8 cellular contexts compared by ENCODE assay signal in genomic region chr6:166343157-166343502, GRCh38. TPM values are rescaled to one million over a fixed set of nuclear protein-coding genes. Genes with fewer than 3 reads are reported as not detected.
DNase-seq lines count a peak whose midpoint lies in the region; ATAC-seq, FAIRE-seq and TF ChIP-seq lines count a peak whose summit lies in the region.

No MANE protein-coding gene starts in this region.

- peak overlapping the region; percentile 89 for H3K4me3 Mint-ChIP-seq in activated naive CD8-positive, alpha-beta T cell treated with anti-CD3 and anti-CD28 coated beads, Interleukin-2, amount 10 ng/mL, durations not matched to agents 7 days and 5 days
- peak overlapping the region; percentile 93 for H3K4me3 Mint-ChIP-seq in type B pancreatic cell

- no peak for FAIRE-seq in HepG2 (lab: Jason Lieb, UNC)

- intact Hi-C loops in HepG2 (cut with micrococcal nuclease; ENCODE audit: unreplicated experiment) = no loop called here

- H3K9ac ChIP-seq in BLaER1 treated with 17β-estradiol and CSF1 and Interleukin-3, amounts not matched to agents 10 nM and 100 nM = peak overlapping the region; percentile 87 to 99 (median 96)
- peak overlapping the region; percentile 98 for H3K9ac ChIP-seq in HepG2 (ENCODE audit: insufficient read depth, low read depth, low read length)

- H3K9me3 Mint-ChIP-seq in activated naive CD8-positive, alpha-beta T cell treated with anti-CD3 and anti-CD28 coated beads, Interleukin-2, amount 10 ng/mL, durations not matched to agents 7 days and 5 days = peaks cover 3% of the 10 kb centered on the region
- H3K9me3 Mint-ChIP-seq in type B pancreatic cell = peaks cover 2% of the 10 kb centered on the region

- TF ChIP-seq CTCF in HepG2 (CRISPR knock-in tag; IDR thresholded peaks at IDR 0.05) (no peak), type B pancreatic cell (conservative IDR thresholded peaks at IDR 0.05) (no peak)

- H3K27me3 Mint-ChIP-seq in activated naive CD8-positive, alpha-beta T cell treated with anti-CD3 and anti-CD28 coated beads, Interleukin-2, amount 10 ng/mL, durations not matched to agents 7 days and 5 days = peaks cover 24% of the 10 kb centered on the region
- H3K27me3 Mint-ChIP-seq in type B pancreatic cell = no peaks in the 10 kb centered on the region

- ATAC-seq in GM19438 (IDR thresholded peaks at IDR 0.05; ENCODE audit: low read depth, unreplicated experiment) (peak; percentile 26), HG03521 (IDR thresholded peaks at IDR 0.05; ENCODE audit: unreplicated experiment) (peak; percentile 9), HepG2 (peak; percentile 12)
- ATAC-seq in activated naive CD8-positive, alpha-beta T cell treated with anti-CD3 and anti-CD28 coated beads, Interleukin-2, amount 10 ng/mL, durations not matched to agents 7 days and 5 days (ENCODE audit: low read depth) = no peak

- POLR2A ChIA-PET in activated naive CD8-positive, alpha-beta T cell treated with anti-CD3 and anti-CD28 coated beads, Interleukin-2, amount 10 ng/mL, durations not matched to agents 7 days and 5 days (lab: Charles Lee) = interaction anchor here (0.9 to 1.1 kb wide), 3 partner anchors 10 to 47 kb away, joined by 3 to 5 read pairs (median 3); no protein-coding TSS in a partner anchor
- POLR2A ChIA-PET in HepG2 (lab: Yijun Ruan, JAX) (interaction anchor here (0.7 to 2.7 kb wide), 12 partner anchors 12 to 284 kb away, joined by 3 to 24 read pairs (median 6); no protein-coding TSS in a partner anchor), HEK293T (lab: Yijun Ruan, JAX) (interaction anchor here (0.6 to 1.4 kb wide), 8 partner anchors 9 to 176 kb away, joined by 3 to 9 read pairs (median 4); partner anchors contain the start of gene TBXT)

- 2% methylated on average over 3 of the region's 3 CpGs for WGBS in HepG2 (ENCODE audit: low lambda C conversion rate)

- CTCF ChIA-PET in HepG2 (lab: Yijun Ruan, JAX; ENCODE audit: low intra/inter-chr PET ratio, low total read pairs) = no interaction called here
- CTCF ChIA-PET in HEK293T (lab: Yijun Ruan, JAX) = no interaction called here

- no peaks in the 10 kb centered on the region for H3K27me3 ChIP-seq in BLaER1 treated with 17β-estradiol and CSF1 and Interleukin-3, amounts not matched to agents 10 nM and 100 nM
- H3K27me3 ChIP-seq in HepG2 (ENCODE audit: control insufficient read depth in 1 of 2, insufficient read depth in 2 of 2, low read length in 2 of 2) = no peaks in the 10 kb centered on the region; a peak in 1 of 5 replicates

- TF ChIP-seq EP300 in HepG2 (IDR thresholded peaks at IDR 0.05; ENCODE audit: low read depth in 2 of 2, low read length in 2 of 2) (no peak), HepG2 (CRISPR knock-in tag; IDR thresholded peaks at IDR 0.05; ENCODE audit: borderline replicate concordance) (no peak)

- H3K27ac Mint-ChIP-seq in activated naive CD8-positive, alpha-beta T cell treated with anti-CD3 and anti-CD28 coated beads, Interleukin-2, amount 10 ng/mL, durations not matched to agents 7 days and 5 days = no peak overlapping the region
- peak overlapping the region; percentile 84 for H3K27ac Mint-ChIP-seq in type B pancreatic cell

- 0 out of 22 replicates have a peak, but pooled peaks cover 0 to under 1% (median 0%) of the 10 kb centered on the region in 11 experiments for H3K9me3 ChIP-seq in BLaER1 treated with 17β-estradiol and CSF1 and Interleukin-3, amounts not matched to agents 10 nM and 100 nM (replicated peaks in 1 of 11)
- H3K9me3 ChIP-seq in HepG2 (ENCODE audit: low read length) = no peaks in the 10 kb centered on the region

- DNase-seq in activated naive CD8-positive, alpha-beta T cell treated with anti-CD3 and anti-CD28 coated beads, Interleukin-2, amount 10 ng/mL, durations not matched to agents 7 days and 5 days = no peak
- DNase-seq in HepG2 (ENCODE audit: low spot score) (peak; percentile 28), type B pancreatic cell (ENCODE audit: extremely low spot score, unreplicated experiment) (no peak), NCI-H226 (no peak), HEK293T (ENCODE audit: extremely low spot score) (no peak)

- TF ChIP-seq RAD21 in HepG2 (CRISPR knock-in tag; IDR thresholded peaks at IDR 0.05) = no peak

- peaks cover 28 to 34% (median 32%) of the 10 kb centered on the region in 11 experiments; a peak in 18 of 22 replicates for H4K20me1 ChIP-seq in BLaER1 treated with 17β-estradiol and CSF1 and Interleukin-3, amounts not matched to agents 10 nM and 100 nM
- H4K20me1 ChIP-seq in HepG2 (ENCODE audit: insufficient read depth, low read length) = peaks cover 28% of the 10 kb centered on the region

- H3K4me3 ChIP-seq in BLaER1 treated with 17β-estradiol and CSF1 and Interleukin-3, amounts not matched to agents 10 nM and 100 nM = peak overlapping the region; percentile 81 to 97 (median 90)
- H3K4me3 ChIP-seq in HepG2 (replicated peaks in 1 of 3; ENCODE audit: insufficient read depth in 1 of 3, low read depth in 2 of 3, low read length in 3 of 3) = peak overlapping the region; percentile 89 to 99 (median 98)

- H3K36me3 ChIP-seq in BLaER1 treated with 17β-estradiol and CSF1 and Interleukin-3, amounts not matched to agents 10 nM and 100 nM = peaks cover 0 to 30% (median 25%) of the 10 kb centered on the region in 11 experiments; a peak in 20 of 22 replicates
- peaks cover 1 to 17% of the 10 kb centered on the region in 2 experiments; a peak in 3 of 5 replicates for H3K36me3 ChIP-seq in HepG2 (replicated peaks in 1 of 2; ENCODE audit: control insufficient read depth in 1 of 2, insufficient read depth in 2 of 2, low read length in 2 of 2)

- in situ Hi-C loops in HepG2 (cut with HindIII; ENCODE audit: extremely low pct_ligation_motif_present, low pct_unique_long_range_greater_than_20kb) = no loop called here

- peaks cover 4% of the 10 kb centered on the region for H3K36me3 Mint-ChIP-seq in activated naive CD8-positive, alpha-beta T cell treated with anti-CD3 and anti-CD28 coated beads, Interleukin-2, amount 10 ng/mL, durations not matched to agents 7 days and 5 days
- peaks cover 3% of the 10 kb centered on the region for H3K36me3 Mint-ChIP-seq in type B pancreatic cell

- peaks cover 9% of the 10 kb centered on the region for H3K4me1 Mint-ChIP-seq in activated naive CD8-positive, alpha-beta T cell treated with anti-CD3 and anti-CD28 coated beads, Interleukin-2, amount 10 ng/mL, durations not matched to agents 7 days and 5 days
- peaks cover 6% of the 10 kb centered on the region for H3K4me1 Mint-ChIP-seq in type B pancreatic cell (ENCODE audit: unreplicated experiment)

- no TSS peak for BruUV-seq in HepG2 (replicated peaks; lab: Mats Ljungman, UMichigan)

- H2AFZ ChIP-seq in HepG2 (ENCODE audit: low read length) = no peak overlapping the region

- H3K4me2 ChIP-seq in BLaER1 treated with 17β-estradiol and CSF1 and Interleukin-3, amounts not matched to agents 10 nM and 100 nM = peak overlapping the region; percentile 79 to 96 (median 89)
- H3K4me2 ChIP-seq in HepG2 (ENCODE audit: low read depth, low read length) = peak overlapping the region; percentile 78

- TF ChIP-seq POLR2A in HepG2 (IDR thresholded peaks at IDR 0.05; ENCODE audit: insufficient read depth in 1 of 2, low read depth in 2 of 2, low read length in 2 of 2) = no peak; a peak in 1 of 4 replicates

- H3K27ac ChIP-seq in BLaER1 treated with 17β-estradiol and CSF1 and Interleukin-3, amounts not matched to agents 10 nM and 100 nM = peak overlapping the region; percentile 95 to 100 (median 97)
- H3K27ac ChIP-seq in HepG2 (ENCODE audit: extremely low read length, insufficient read depth, low read length) = peak overlapping the region; percentile 80

- peaks cover 47 to 63% (median 51%) of the 10 kb centered on the region in 10 experiments for H3K4me1 ChIP-seq in BLaER1 treated with 17β-estradiol and CSF1 and Interleukin-3, amounts not matched to agents 10 nM and 100 nM
- peaks cover 82% of the 10 kb centered on the region for H3K4me1 ChIP-seq in HepG2 (ENCODE audit: insufficient read depth, low read length)

- H3K79me2 ChIP-seq in HepG2 (ENCODE audit: insufficient read depth, low read length) = peaks cover 51% of the 10 kb centered on the region

RNA-seq across cellular contexts. Expression of gene SFT2D1, which starts 0.8 kb away (rescaled TPM):
- 10 to 100 TPM; 37.0 to 37.2 TPM for total RNA-seq in activated naive CD8-positive, alpha-beta T cell treated with anti-CD3 and anti-CD28 coated beads, Interleukin-2, amount 10 ng/mL, durations not matched to agents 7 days and 5 days
- total RNA-seq in HepG2 (2016; rRNA removed; fragmentation: Illumina TruSeq; extraction: Trizol) (90.7 and 115 TPM in 2 replicates), type B pancreatic cell (ENCODE audit: low replicate concordance) (29.5 and 36.0 TPM in 2 replicates)
- 57.6 and 70.5 TPM in 2 replicates for total RNA-seq in HepG2 (2016; cell fraction: cytosol; rRNA removed; fragmentation: Illumina TruSeq; extraction: Trizol; ENCODE audit: low read depth)
- 91.5 and 114 TPM in 2 replicates for total RNA-seq in HepG2 (2016; cell fraction: insoluble cytoplasmic fraction; rRNA removed; fragmentation: Illumina TruSeq; extraction: Trizol)
- total RNA-seq in HepG2 (2016; cell fraction: membrane; rRNA removed; fragmentation: Illumina TruSeq; extraction: Trizol) = 89.7 and 105 TPM in 2 replicates
- 87.1 and 96.7 TPM in 2 replicates for total RNA-seq in HepG2 (2016; cell fraction: nucleus; rRNA removed; fragmentation: Illumina TruSeq; extraction: Trizol)
- polyA plus RNA-seq in HepG2 (2011; rRNA removed) = 127 and 147 TPM in 2 replicates
- 78.9 and 125 TPM in 2 replicates for polyA plus RNA-seq in HepG2 (2011; cell fraction: cytosol; rRNA removed)
- 56.7 and 94.6 TPM in 2 replicates for polyA plus RNA-seq in HepG2 (2011; cell fraction: nucleus; rRNA removed)
- polyA plus RNA-seq in HepG2 (2012) = 100 and 109 TPM in 2 replicates
- 67.5 and 94.2 TPM in 2 replicates for polyA plus RNA-seq in HepG2 (2016; cell fraction: cytosol; fragmentation: Illumina TruSeq; extraction: Trizol; ENCODE audit: low read depth)
- 112 and 116 TPM in 2 replicates for polyA plus RNA-seq in HepG2 (2016; cell fraction: insoluble cytoplasmic fraction; fragmentation: Illumina TruSeq; extraction: Trizol; ENCODE audit: low read depth)
- polyA plus RNA-seq in HepG2 (2016; cell fraction: membrane; fragmentation: Illumina TruSeq; extraction: Trizol; ENCODE audit: low read depth) = 96.5 and 108 TPM in 2 replicates
- polyA plus RNA-seq in HepG2 (2016; cell fraction: nucleus; fragmentation: Illumina TruSeq; extraction: Trizol; ENCODE audit: insufficient read depth, low read depth) = 168 and 175 TPM in 2 replicates
- polyA minus RNA-seq in HepG2 (2011; rRNA and poly(A)+ RNA removed; ENCODE audit: low replicate concordance) = 13.9 and 35.5 TPM in 2 replicates
- 26.1 and 26.7 TPM in 2 replicates for polyA minus RNA-seq in HepG2 (2011; cell fraction: cytosol; rRNA and poly(A)+ RNA removed)
- polyA minus RNA-seq in HepG2 (2011; cell fraction: nucleus; rRNA and poly(A)+ RNA removed) = 65.1 and 95.4 TPM in 2 replicates

RNA-seq across cellular contexts. Expression of gene PRR18, which starts 34.9 kb away (rescaled TPM):
- total RNA-seq in activated naive CD8-positive, alpha-beta T cell treated with anti-CD3 and anti-CD28 coated beads, Interleukin-2, amount 10 ng/mL, durations not matched to agents 7 days and 5 days = not detected
- 0.04 TPM in 1 of 2 replicates, not detected in the other for total RNA-seq in HepG2 (2016; rRNA removed; fragmentation: Illumina TruSeq; extraction: Trizol)
- total RNA-seq in HepG2 (2016; cell fraction: cytosol; rRNA removed; fragmentation: Illumina TruSeq; extraction: Trizol; ENCODE audit: low read depth) = not detected in 2 replicates
- total RNA-seq in HepG2 (2016; cell fraction: insoluble cytoplasmic fraction; rRNA removed; fragmentation: Illumina TruSeq; extraction: Trizol) = 0.06 TPM in 1 of 2 replicates, not detected in the other
- total RNA-seq in HepG2 (2016; cell fraction: membrane; rRNA removed; fragmentation: Illumina TruSeq; extraction: Trizol) = 0.09 TPM in 1 of 2 replicates, not detected in the other
- total RNA-seq in HepG2 (2016; cell fraction: nucleus; rRNA removed; fragmentation: Illumina TruSeq; extraction: Trizol) = not detected in 2 replicates
- 0.01 and 0.04 TPM in 2 replicates for polyA plus RNA-seq in HepG2 (2011; rRNA removed)
- 0.04 and 0.05 TPM in 2 replicates for polyA plus RNA-seq in HepG2 (2011; cell fraction: cytosol; rRNA removed)
- 0.10 TPM in 1 of 2 replicates, not detected in the other for polyA plus RNA-seq in HepG2 (2011; cell fraction: nucleus; rRNA removed)
- polyA plus RNA-seq in HepG2 (2012) = not detected in 2 replicates
- not detected in 2 replicates for polyA plus RNA-seq in HepG2 (2016; cell fraction: cytosol; fragmentation: Illumina TruSeq; extraction: Trizol; ENCODE audit: low read depth)
- polyA plus RNA-seq in HepG2 (2016; cell fraction: insoluble cytoplasmic fraction; fragmentation: Illumina TruSeq; extraction: Trizol; ENCODE audit: low read depth) = 0.10 and 0.19 TPM in 2 replicates
- polyA plus RNA-seq in HepG2 (2016; cell fraction: membrane; fragmentation: Illumina TruSeq; extraction: Trizol; ENCODE audit: low read depth) = 0.16 TPM in 1 of 2 replicates, not detected in the other
- polyA plus RNA-seq in HepG2 (2016; cell fraction: nucleus; fragmentation: Illumina TruSeq; extraction: Trizol; ENCODE audit: insufficient read depth, low read depth) = not detected in 2 replicates
- not detected in 2 replicates for polyA minus RNA-seq in HepG2 (2011; rRNA and poly(A)+ RNA removed; ENCODE audit: low replicate concordance)
- not detected in 2 replicates for polyA minus RNA-seq in HepG2 (2011; cell fraction: cytosol; rRNA and poly(A)+ RNA removed)
- 0.12 TPM in 1 of 2 replicates, not detected in the other for polyA minus RNA-seq in HepG2 (2011; cell fraction: nucleus; rRNA and poly(A)+ RNA removed)
- total RNA-seq in type B pancreatic cell (ENCODE audit: low replicate concordance) = 0.80 and 1.5 TPM in 2 replicates

RNA-seq across cellular contexts. Expression of gene MPC1, which starts 39.6 kb away (rescaled TPM):
- total RNA-seq in activated naive CD8-positive, alpha-beta T cell treated with anti-CD3 and anti-CD28 coated beads, Interleukin-2, amount 10 ng/mL, durations not matched to agents 7 days and 5 days = 10 to 100 TPM; 28.7 to 29.6 TPM
- total RNA-seq in HepG2 (2016; rRNA removed; fragmentation: Illumina TruSeq; extraction: Trizol) (214 and 289 TPM in 2 replicates), type B pancreatic cell (ENCODE audit: low replicate concordance) (40.9 and 45.8 TPM in 2 replicates)
- 81.3 and 95.3 TPM in 2 replicates for total RNA-seq in HepG2 (2016; cell fraction: cytosol; rRNA removed; fragmentation: Illumina TruSeq; extraction: Trizol; ENCODE audit: low read depth)
- total RNA-seq in HepG2 (2016; cell fraction: insoluble cytoplasmic fraction; rRNA removed; fragmentation: Illumina TruSeq; extraction: Trizol) = 218 and 286 TPM in 2 replicates
- 145 and 164 TPM in 2 replicates for total RNA-seq in HepG2 (2016; cell fraction: membrane; rRNA removed; fragmentation: Illumina TruSeq; extraction: Trizol)
- total RNA-seq in HepG2 (2016; cell fraction: nucleus; rRNA removed; fragmentation: Illumina TruSeq; extraction: Trizol) = 93.1 and 102 TPM in 2 replicates
- polyA plus RNA-seq in HepG2 (2011; rRNA removed) = 168 and 189 TPM in 2 replicates
- polyA plus RNA-seq in HepG2 (2011; cell fraction: cytosol; rRNA removed) = 191 and 239 TPM in 2 replicates
- polyA plus RNA-seq in HepG2 (2011; cell fraction: nucleus; rRNA removed) = 59.3 and 82.2 TPM in 2 replicates
- polyA plus RNA-seq in HepG2 (2012) = 136 and 137 TPM in 2 replicates
- 98.8 and 128 TPM in 2 replicates for polyA plus RNA-seq in HepG2 (2016; cell fraction: cytosol; fragmentation: Illumina TruSeq; extraction: Trizol; ENCODE audit: low read depth)
- polyA plus RNA-seq in HepG2 (2016; cell fraction: insoluble cytoplasmic fraction; fragmentation: Illumina TruSeq; extraction: Trizol; ENCODE audit: low read depth) = 328 and 353 TPM in 2 replicates
- 150 and 186 TPM in 2 replicates for polyA plus RNA-seq in HepG2 (2016; cell fraction: membrane; fragmentation: Illumina TruSeq; extraction: Trizol; ENCODE audit: low read depth)
- polyA plus RNA-seq in HepG2 (2016; cell fraction: nucleus; fragmentation: Illumina TruSeq; extraction: Trizol; ENCODE audit: insufficient read depth, low read depth) = 207 and 211 TPM in 2 replicates
- polyA minus RNA-seq in HepG2 (2011; rRNA and poly(A)+ RNA removed; ENCODE audit: low replicate concordance) = 5.6 and 40.9 TPM in 2 replicates
- 51.6 and 57.8 TPM in 2 replicates for polyA minus RNA-seq in HepG2 (2011; cell fraction: cytosol; rRNA and poly(A)+ RNA removed)
- 27.4 and 41.9 TPM in 2 replicates for polyA minus RNA-seq in HepG2 (2011; cell fraction: nucleus; rRNA and poly(A)+ RNA removed)
